ENCODE assay signal across 10 cellular contexts in the genomic region with DNA sequence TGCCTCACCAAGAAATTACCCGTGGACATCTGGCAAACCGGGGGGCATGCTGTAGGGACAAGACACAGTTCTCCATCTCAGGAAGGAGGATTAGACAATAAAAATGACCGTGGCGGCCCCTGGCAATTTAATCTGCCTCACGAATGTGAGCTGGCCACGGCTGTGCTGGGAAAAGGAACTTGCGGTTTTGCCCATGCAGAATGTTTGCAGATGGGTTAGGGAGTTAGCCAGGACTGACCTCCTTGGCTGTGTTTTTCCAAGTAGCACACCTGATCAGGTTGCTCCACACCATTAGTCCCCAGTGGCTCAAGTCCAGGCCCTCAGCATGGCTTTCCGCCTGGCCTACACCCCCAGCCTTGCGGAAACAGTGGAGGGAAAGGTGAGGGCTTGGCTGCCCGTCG. TPM values are rescaled to one million over a fixed set of nuclear protein-coding genes. Genes with fewer than 3 reads are reported as not detected.
DNase-seq lines count a peak whose midpoint lies in the region; ATAC-seq and TF ChIP-seq lines count a peak whose summit lies in the region.
"Had no signal": no experiment of that assay in that cellular context is flagged by ENCODE, and none has a peak within 500 bp of the region (broad histone marks: within the 10 kb centered on the region; RNA-seq: fewer than 3 reads in every experiment).

No MANE protein-coding gene starts in this region.

- 56 to 75% (median 68%) methylated on average over 11 of the region's 11 CpGs for whole genome bisulfite sequencing in adrenal gland, 4 donors
- WGBS in upper lobe of left lung, 2 donors = 51 to 72% methylated on average over 11 of the region's 11 CpGs

- intact Hi-C loops in adrenal gland (cut with DNase I) = no loop called here

- no peaks in the 10 kb centered on the region for H3K27me3 ChIP-seq in adrenal gland
- no peaks in the 10 kb centered on the region for H3K27me3 ChIP-seq in upper lobe of left lung

- TF ChIP-seq CTCF in adrenal gland (IDR thresholded peaks at IDR 0.05) (no peak), upper lobe of left lung (IDR thresholded peaks at IDR 0.05) (no peak)

- peaks cover 0 to 29% of the 10 kb centered on the region in 2 donors for H3K36me3 ChIP-seq in adrenal gland (replicated peaks in 1 of 2)
- peaks cover 0 to 3% (median 0%) of the 10 kb centered on the region in 4 donors for H3K36me3 ChIP-seq in upper lobe of left lung

- no peak for TF ChIP-seq POLR2A in adrenal gland (IDR thresholded peaks at IDR 0.05)
- TF ChIP-seq POLR2A in upper lobe of left lung (IDR thresholded peaks at IDR 0.05) = no peak

- H3K4me3 ChIP-seq in adrenal gland = no peak overlapping the region
- H3K4me3 ChIP-seq in upper lobe of left lung = no peak overlapping the region

- H3K27ac ChIP-seq in adrenal gland = peak overlapping the region in 4 of 5 donors; percentile 56 to 95 (median 74)
- peak overlapping the region; percentile 83 to 89 (median 86) for H3K27ac ChIP-seq in upper lobe of left lung

- H3K9me3 ChIP-seq in adrenal gland (replicated peaks in 1 of 3) (no peaks in the 10 kb centered on the region), upper lobe of left lung (no peaks in the 10 kb centered on the region)

- peak; percentile 58 to 82 for DNase-seq in NCI-H524 (lab: John Stamatoyannopoulos, UW)
- DNase-seq in NCI-H524 treated with DMSO at 0.1 percent for 48 hours (lab: John Stamatoyannopoulos, UW) = no peak
- peak in 2 of 7 donors; percentile 33 to 37 for DNase-seq in adrenal gland
- peak; percentile 82 for DNase-seq in left lobe of liver (ENCODE audit: low spot score)
- peak in 1 of 2 donors; percentile 86 for DNase-seq in upper lobe of left lung
- DNase-seq in HUDEP-2 (lab: John Stamatoyannopoulos, UW; ENCODE audit: unreplicated experiment in 76 of 76) = no peak
- DNase-seq in activated CD8-positive, alpha-beta memory T cell treated with anti-CD3 and anti-CD28 coated beads, Interleukin-2, amount 50 U/mL, for 4 hours = no peak
- DNase-seq in 8988T = no peak
- DNase-seq: CD4-positive, CD25-positive, alpha-beta regulatory T cell; NCI-H1048 had no signal

- H3K4me1 ChIP-seq in adrenal gland (replicated peaks in 1 of 2) (peaks cover 64 to 85% of the 10 kb centered on the region in 2 donors), upper lobe of left lung (peaks cover 92 to 97% (median 95%) of the 10 kb centered on the region in 4 donors)

- peak in 1 of 4 donors; percentile 31 for TF ChIP-seq EP300 in upper lobe of left lung (IDR thresholded peaks at IDR 0.05)

- ATAC-seq in left lobe of liver = peak; percentile 24
- ATAC-seq in upper lobe of left lung (ENCODE audit: low FRiP score in 2 of 2) = peak; percentile 16 to 81

RNA-seq across cellular contexts. Expression of a gene that starts 20.8 kb away (rescaled TPM):
- total RNA-seq in adrenal gland = 100 to 1,000 TPM in 3 of 8 donors, 10 to 100 TPM in 5; 50.4 to 144 (median 90.5) TPM
- 100 to 1,000 TPM in 1 of 3 donors, 10 to 100 TPM in 2; 35.1 to 198 (median 80.6) TPM for polyA plus RNA-seq in adrenal gland
- total RNA-seq in left lobe of liver = 33.1 TPM
- total RNA-seq in upper lobe of left lung = 100 to 1,000 TPM in 1 of 6 donors, 10 to 100 TPM in 5; 36.6 to 193 (median 52.2) TPM

RNA-seq across cellular contexts. Expression of a gene that starts 56.5 kb away (rescaled TPM):
- total RNA-seq in adrenal gland (10 to 100 TPM; 32.5 to 84.1 (median 42.5) TPM), left lobe of liver (28.4 TPM), upper lobe of left lung (10 to 100 TPM; 11.5 to 25.2 (median 17.6) TPM)
- polyA plus RNA-seq in adrenal gland = 10 to 100 TPM; 17.5 to 19.6 (median 18.6) TPM

RNA-seq across cellular contexts. Expression of a gene that starts 56.7 kb away (rescaled TPM):
- total RNA-seq in adrenal gland (100 to 1,000 TPM in 2 of 8 donors, 10 to 100 TPM in 6; 62.0 to 109 (median 79.9) TPM), left lobe of liver (33.5 TPM), upper lobe of left lung (10 to 100 TPM; 43.3 to 81.5 (median 58.9) TPM)
- 10 to 100 TPM; 27.9 to 60.5 (median 44.4) TPM for polyA plus RNA-seq in adrenal gland

Comparison
In these comparisons a context has a peak if more than half of its experiments do, and no peak if none do; other contexts are left out.
1. DNase-seq: peak in NCI-H524 (2 of 2) and left lobe of liver (single experiment); none in NCI-H524 treated with DMSO at 0.1 percent for 48 hours (single experiment), HUDEP-2 (0 of 76), activated CD8-positive, alpha-beta memory T cell treated with anti-CD3 and anti-CD28 coated beads, Interleukin-2, amount 50 U/mL, for 4 hours (single experiment) and 8988T (single experiment).